ENCODE assay signal across 8 cellular contexts in genomic region chr4:4492161-4492847, GRCh38. TPM values are rescaled to one million over a fixed set of nuclear protein-coding genes. Genes with fewer than 3 reads are reported as not detected.
DNase-seq lines count a peak whose midpoint lies in the region; ATAC-seq, FAIRE-seq and TF ChIP-seq lines count a peak whose summit lies in the region.

No MANE protein-coding gene starts in this region.

- intact Hi-C loops in HepG2 (cut with micrococcal nuclease; ENCODE audit: unreplicated experiment) (no loop called here), Right ventricle myocardium superior (cut with DNase I) (no loop called here)

- POLR2A ChIA-PET in HepG2 (lab: Yijun Ruan, JAX) = no interaction called here

- H3K27ac Mint-ChIP-seq in activated naive CD8-positive, alpha-beta T cell treated with anti-CD3 and anti-CD28 coated beads, Interleukin-2, amount 50 U/mL, for 24 hours = peak overlapping the region; percentile 16

- TF ChIP-seq RAD21 in liver (IDR thresholded peaks at IDR 0.05) = no peak
- no peak for TF ChIP-seq RAD21 in HepG2 (CRISPR knock-in tag; IDR thresholded peaks at IDR 0.05)

- TF ChIP-seq EP300 in HepG2 (IDR thresholded peaks at IDR 0.05; ENCODE audit: low read depth in 2 of 2, low read length in 2 of 2) (no peak), HepG2 (CRISPR knock-in tag; IDR thresholded peaks at IDR 0.05; ENCODE audit: borderline replicate concordance) (no peak)

- H3K27ac ChIP-seq in liver (ENCODE audit: low read depth in 1 of 2, low read length in 2 of 2) = peak overlapping the region in 1 of 2 donors; percentile 21
- no peak overlapping the region for H3K27ac ChIP-seq in HepG2 (ENCODE audit: extremely low read length, insufficient read depth, low read length)

- H3K4me1 ChIP-seq in liver (ENCODE audit: control insufficient read depth in 4 of 4, insufficient read depth in 4 of 4, low read length in 3 of 4) = peaks cover 3 to 46% (median 35%) of the 10 kb centered on the region in 4 donors
- H3K4me1 ChIP-seq in HepG2 (ENCODE audit: insufficient read depth, low read length) = peaks cover 76% of the 10 kb centered on the region

- H3K9me3 ChIP-seq in liver (ENCODE audit: control insufficient read depth in 4 of 4, low read length in 3 of 4) = no peaks in the 10 kb centered on the region
- no peaks in the 10 kb centered on the region for H3K9me3 ChIP-seq in HepG2 (ENCODE audit: low read length)

- no TSS peak for BruUV-seq in HepG2 (replicated peaks; lab: Mats Ljungman, UMichigan)

- peaks cover 18% of the 10 kb centered on the region for H3K79me2 ChIP-seq in HepG2 (ENCODE audit: insufficient read depth, low read length)

- in situ Hi-C loops in HepG2 (cut with HindIII; ENCODE audit: extremely low pct_ligation_motif_present, low pct_unique_long_range_greater_than_20kb) = no loop called here

- no peak for FAIRE-seq in HepG2 (lab: Jason Lieb, UNC)

- H3K9ac ChIP-seq in liver (ENCODE audit: low read depth in 1 of 2, low read length in 2 of 2) (peak overlapping the region; percentile 18 to 21), HepG2 (ENCODE audit: insufficient read depth, low read depth, low read length) (no peak overlapping the region)

- no peak overlapping the region for H3K4me2 ChIP-seq in HepG2 (ENCODE audit: low read depth, low read length)

- no peak for DNase-seq in HepG2 (ENCODE audit: low spot score)
- DNase-seq in activated naive CD8-positive, alpha-beta T cell treated with anti-CD3 and anti-CD28 coated beads, Interleukin-2, amount 50 U/mL, for 24 hours = no peak
- no peak for DNase-seq in DMS153 (lab: John Stamatoyannopoulos, UW)
- no peak for DNase-seq in mesenteric fat pad (ENCODE audit: low spot score)
- no peak for DNase-seq in activated gamma-delta T cell treated with Interleukin-2 at 50 U/mL for 16 hours
- no peak for DNase-seq in Right ventricle myocardium superior

- no peak for TF ChIP-seq CTCF in liver (IDR thresholded peaks at IDR 0.05; ENCODE audit: low read depth, low read length, missing input control)
- TF ChIP-seq CTCF in HepG2 (CRISPR knock-in tag; IDR thresholded peaks at IDR 0.05) = no peak

- WGBS in liver = 51% methylated on average over 6 of the region's 6 CpGs
- WGBS in HepG2 (ENCODE audit: low lambda C conversion rate) = 96% methylated on average over 6 of the region's 6 CpGs

- H3K36me3 ChIP-seq in liver (ENCODE audit: control insufficient read depth in 4 of 4, insufficient read depth in 3 of 4, low read depth in 1 of 4, low read length in 3 of 4) (no peaks in the 10 kb centered on the region), HepG2 (replicated peaks in 1 of 2; ENCODE audit: control insufficient read depth in 1 of 2, insufficient read depth in 2 of 2, low read length in 2 of 2) (no peaks in the 10 kb centered on the region)

- CTCF ChIA-PET in HepG2 (lab: Yijun Ruan, JAX; ENCODE audit: low intra/inter-chr PET ratio, low total read pairs) = no interaction called here

- ATAC-seq in HepG2 = no peak
- peak; percentile 51 for ATAC-seq in HG03097 (IDR thresholded peaks at IDR 0.05; ENCODE audit: low FRiP score, unreplicated experiment)
- peak; percentile 55 for ATAC-seq in activated naive CD8-positive, alpha-beta T cell treated with anti-CD3 and anti-CD28 coated beads, Interleukin-2, amount 50 U/mL, for 24 hours
- no peak for ATAC-seq in Right ventricle myocardium superior (ENCODE audit: poor library complexity)

- no peak overlapping the region for H2AFZ ChIP-seq in HepG2 (ENCODE audit: low read length)

- H4K20me1 ChIP-seq in HepG2 (ENCODE audit: insufficient read depth, low read length) = no peaks in the 10 kb centered on the region

- H3K4me1 Mint-ChIP-seq in activated naive CD8-positive, alpha-beta T cell treated with anti-CD3 and anti-CD28 coated beads, Interleukin-2, amount 50 U/mL, for 24 hours = peaks cover 13% of the 10 kb centered on the region

- H3K36me3 Mint-ChIP-seq in activated naive CD8-positive, alpha-beta T cell treated with anti-CD3 and anti-CD28 coated beads, Interleukin-2, amount 50 U/mL, for 24 hours (ENCODE audit: low read depth) = no peaks in the 10 kb centered on the region

- H3K4me3 ChIP-seq in liver (ENCODE audit: low read depth in 1 of 3, low read length in 3 of 3) = no peak overlapping the region
- no peak overlapping the region for H3K4me3 ChIP-seq in HepG2 (replicated peaks in 1 of 3; ENCODE audit: insufficient read depth in 1 of 3, low read depth in 2 of 3, low read length in 3 of 3)

- no peaks in the 10 kb centered on the region for H3K27me3 ChIP-seq in liver (ENCODE audit: control insufficient read depth in 4 of 4, insufficient read depth in 4 of 4, low read length in 3 of 4)
- H3K27me3 ChIP-seq in HepG2 (ENCODE audit: control insufficient read depth in 1 of 2, insufficient read depth in 2 of 2, low read length in 2 of 2) = no peaks in the 10 kb centered on the region

- no peak for TF ChIP-seq POLR2A in HepG2 (IDR thresholded peaks at IDR 0.05; ENCODE audit: insufficient read depth in 1 of 2, low read depth in 2 of 2, low read length in 2 of 2)

- H3K4me3 Mint-ChIP-seq in activated naive CD8-positive, alpha-beta T cell treated with anti-CD3 and anti-CD28 coated beads, Interleukin-2, amount 50 U/mL, for 24 hours = peak overlapping the region; percentile 39

- no peaks in the 10 kb centered on the region for H3K27me3 Mint-ChIP-seq in activated naive CD8-positive, alpha-beta T cell treated with anti-CD3 and anti-CD28 coated beads, Interleukin-2, amount 50 U/mL, for 24 hours

- H3K9me3 Mint-ChIP-seq in activated naive CD8-positive, alpha-beta T cell treated with anti-CD3 and anti-CD28 coated beads, Interleukin-2, amount 50 U/mL, for 24 hours = no peaks in the 10 kb centered on the region

TF ChIP-seq in liver, 16 proteins besides CTCF, POLR2A, EP300 and RAD21 (continues in another document):
- TF ChIP-seq JUND (IDR thresholded peaks at IDR 0.05) = no peak
- TF ChIP-seq HNF4A (conservative IDR thresholded peaks at IDR 0.05) = no peak
- no peak for TF ChIP-seq NR2F2 (IDR thresholded peaks at IDR 0.05)
- TF ChIP-seq ATF3 (IDR thresholded peaks at IDR 0.05) = no peak

TF ChIP-seq in HepG2, 621 proteins besides CTCF, POLR2A, EP300 and RAD21 (continues in another document):
- no peak for TF ChIP-seq ATM (IDR thresholded peaks at IDR 0.05; ENCODE audit: borderline replicate concordance)
- no peak for TF ChIP-seq ZNF160 (CRISPR knock-in tag; IDR thresholded peaks at IDR 0.05)
- TF ChIP-seq NFKB2 (CRISPR knock-in tag; IDR thresholded peaks at IDR 0.05; ENCODE audit: borderline replicate concordance) = no peak
- TF ChIP-seq RCOR2 (CRISPR knock-in tag; IDR thresholded peaks at IDR 0.05) = no peak
- no peak for TF ChIP-seq ZBED4 (CRISPR knock-in tag; IDR thresholded peaks at IDR 0.05; ENCODE audit: borderline replicate concordance)
- TF ChIP-seq ATF1 (CRISPR knock-in tag; IDR thresholded peaks at IDR 0.05) = no peak
- no peak for TF ChIP-seq HNRNPUL1 (IDR thresholded peaks at IDR 0.05; ENCODE audit: low read depth, low read length)

RNA-seq across cellular contexts. Expression of gene STX18, which starts 49.5 kb away (rescaled TPM):
- total RNA-seq in liver (10 to 100 TPM; 13.4 to 17.1 TPM), HepG2 (2016; rRNA removed; fragmentation: Illumina TruSeq; extraction: Trizol) (37.1 and 41.2 TPM in 2 replicates), mesenteric fat pad (24.1 TPM), Right ventricle myocardium superior (16.0 TPM)
- polyA plus RNA-seq in liver (10 to 100 TPM; 10.2 to 11.4 TPM), HepG2 (2011; rRNA removed) (23.9 TPM in 2 replicates)
- 11.5 and 14.0 TPM in 2 replicates for total RNA-seq in HepG2 (2016; cell fraction: cytosol; rRNA removed; fragmentation: Illumina TruSeq; extraction: Trizol; ENCODE audit: low read depth)
- 40.9 and 44.1 TPM in 2 replicates for total RNA-seq in HepG2 (2016; cell fraction: insoluble cytoplasmic fraction; rRNA removed; fragmentation: Illumina TruSeq; extraction: Trizol)
- total RNA-seq in HepG2 (2016; cell fraction: membrane; rRNA removed; fragmentation: Illumina TruSeq; extraction: Trizol) = 12.6 and 15.9 TPM in 2 replicates
- 24.4 and 27.9 TPM in 2 replicates for total RNA-seq in HepG2 (2016; cell fraction: nucleus; rRNA removed; fragmentation: Illumina TruSeq; extraction: Trizol)
- polyA plus RNA-seq in HepG2 (2011; cell fraction: cytosol; rRNA removed) = 17.9 and 20.1 TPM in 2 replicates
- 24.6 and 26.7 TPM in 2 replicates for polyA plus RNA-seq in HepG2 (2011; cell fraction: nucleus; rRNA removed)
- polyA plus RNA-seq in HepG2 (2012) = 22.7 and 31.3 TPM in 2 replicates
- polyA plus RNA-seq in HepG2 (2016; cell fraction: cytosol; fragmentation: Illumina TruSeq; extraction: Trizol; ENCODE audit: low read depth) = 4.8 and 5.9 TPM in 2 replicates
- 50.8 and 51.9 TPM in 2 replicates for polyA plus RNA-seq in HepG2 (2016; cell fraction: insoluble cytoplasmic fraction; fragmentation: Illumina TruSeq; extraction: Trizol; ENCODE audit: low read depth)
- polyA plus RNA-seq in HepG2 (2016; cell fraction: membrane; fragmentation: Illumina TruSeq; extraction: Trizol; ENCODE audit: low read depth) = 7.5 and 10.0 TPM in 2 replicates
- 47.1 and 53.3 TPM in 2 replicates for polyA plus RNA-seq in HepG2 (2016; cell fraction: nucleus; fragmentation: Illumina TruSeq; extraction: Trizol; ENCODE audit: insufficient read depth, low read depth)
- 11.7 and 20.0 TPM in 2 replicates for polyA minus RNA-seq in HepG2 (2011; rRNA and poly(A)+ RNA removed; ENCODE audit: low replicate concordance)
- polyA minus RNA-seq in HepG2 (2011; cell fraction: cytosol; rRNA and poly(A)+ RNA removed) = 8.2 and 11.2 TPM in 2 replicates
- 42.9 and 44.3 TPM in 2 replicates for polyA minus RNA-seq in HepG2 (2011; cell fraction: nucleus; rRNA and poly(A)+ RNA removed)

Comparison
In these comparisons a context has a peak if more than half of its experiments do, and no peak if none do; other contexts are left out.
1. ATAC-seq: peak in HG03097 (single experiment) and activated naive CD8-positive, alpha-beta T cell treated with anti-CD3 and anti-CD28 coated beads, Interleukin-2, amount 50 U/mL, for 24 hours (single experiment); none in HepG2 (single experiment) and Right ventricle myocardium superior (single experiment).